In genomic region chr10:12941966-12942365, GRCh38 we compare ENCODE assay signal across 27 cellular contexts. TPM values are rescaled to one million over a fixed set of nuclear protein-coding genes. Genes with fewer than 3 reads are reported as not detected.
DNase-seq lines count a peak whose midpoint lies in the region; ATAC-seq and TF ChIP-seq lines count a peak whose summit lies in the region.
"Had no signal": no experiment of that assay in that cellular context is flagged by ENCODE, and none has a peak within 500 bp of the region (broad histone marks: within the 10 kb centered on the region; RNA-seq: fewer than 3 reads in every experiment).

No MANE protein-coding gene starts in this region.

- no peak overlapping the region for H3K27ac Mint-ChIP-seq in H9
- H3K27ac Mint-ChIP-seq: CD4-positive, alpha-beta memory T cell; IgD-negative memory B cell had no signal

- TF ChIP-seq CTCF in choroid plexus epithelial cell (conservative IDR thresholded peaks at IDR 0.05; ENCODE audit: low read depth, low read length), result no peak
- no peak for TF ChIP-seq CTCF in fibroblast of the aortic adventitia (IDR thresholded peaks at IDR 0.05; ENCODE audit: insufficient read depth, low read length)
- TF ChIP-seq CTCF in H9 (conservative IDR thresholded peaks at IDR 0.05), result no peak

- no peak overlapping the region for H3K4me2 ChIP-seq in H9 (ENCODE audit: insufficient read depth, insufficient read length, low read length)
- H3K4me2 ChIP-seq: BLaER1 treated with 17β-estradiol and CSF1 and Interleukin-3, amounts not matched to agents 10 nM and 100 nM; KMS-11; PC-9 had no signal

- H3K4me1 ChIP-seq in ACC112 (ENCODE audit: control insufficient read depth, insufficient read depth, low read length, unreplicated experiment) (peaks cover 14% of the 10 kb centered on the region), H9 (ENCODE audit: insufficient read depth, low read length) (no peaks in the 10 kb centered on the region)

- peak; percentile 55 for DNase-seq in choroid plexus epithelial cell (ENCODE audit: low read depth)
- peak; percentile 18 for DNase-seq in fibroblast of the aortic adventitia (ENCODE audit: low read depth)
- DNase-seq in stromal cell of bone marrow (ENCODE audit: low read depth), result peak; percentile 31
- DNase-seq in left ventricle myocardium superior, result no peak
- no peak for DNase-seq in SK-N-DZ (ENCODE audit: low spot score)
- DNase-seq in H9, result no peak
- DNase-seq: 8988T; AML-193; CD4-positive, alpha-beta memory T cell; COR-L47; GOT3; HCEC 1CT; MM.1S; NCI-H1694; NCI-H2029 treated with DMSO at 0.1 percent for 48 hours; NCI-H2227 treated with DMSO at 0.1 percent for 48 hours; NCI-H526 treated with DMSO at 0.1 percent for 48 hours; PC-9; Right ventricle myocardium superior had no signal

- H3K27me3 ChIP-seq in ACC112 (ENCODE audit: insufficient read depth, low read length) (no peaks in the 10 kb centered on the region), H9 (ENCODE audit: insufficient read depth, low read length) (peaks cover 2% of the 10 kb centered on the region; the same call in 1 of the 2 replicates)
- H3K27me3 ChIP-seq: BLaER1 treated with 17β-estradiol and CSF1 and Interleukin-3, amounts not matched to agents 10 nM and 100 nM; SJSA1 had no signal

- no peak overlapping the region for H2BK12ac ChIP-seq in H9 (ENCODE audit: insufficient read length, low read depth, low read length)

- H3K27ac ChIP-seq in ACC112 (ENCODE audit: low read depth, low read length) (no peak overlapping the region), H9 (ENCODE audit: insufficient read length, low read depth, low read length) (no peak overlapping the region)
- H3K27ac ChIP-seq: BLaER1 treated with 17β-estradiol and CSF1 and Interleukin-3, amounts not matched to agents 10 nM and 100 nM; KMS-11; PC-9; SJSA1 had no signal

- H2AFZ ChIP-seq in ACC112 (ENCODE audit: low read length, unreplicated experiment), result no peak overlapping the region
- no peak overlapping the region for H2AFZ ChIP-seq in H9 (ENCODE audit: low read length)
- H2AFZ ChIP-seq: PC-9 had no signal

- no peak overlapping the region for H3K56ac ChIP-seq in H9 (ENCODE audit: insufficient read length, low read depth, low read length)

- intact Hi-C loops in left ventricle myocardium superior (cut with micrococcal nuclease), result no loop called here

- no peak overlapping the region for H3K4me3 Mint-ChIP-seq in H9
- H3K4me3 Mint-ChIP-seq: CD4-positive, alpha-beta memory T cell; IgD-negative memory B cell had no signal

- no peaks in the 10 kb centered on the region for H4K20me1 ChIP-seq in H9 (ENCODE audit: control insufficient read depth, insufficient read depth, insufficient read length)
- H4K20me1 ChIP-seq: BLaER1 treated with 17β-estradiol and CSF1 and Interleukin-3, amounts not matched to agents 10 nM and 100 nM had no signal

- no peak overlapping the region for H4K5ac ChIP-seq in H9 (ENCODE audit: insufficient read length, low read depth, low read length)

- H3K9me3 Mint-ChIP-seq in H9, result peaks cover 10% of the 10 kb centered on the region in 2 experiments; a peak in 3 of 5 replicates

- peaks cover 21 to 22% of the 10 kb centered on the region in 2 experiments for H3K4me1 Mint-ChIP-seq in H9
- H3K4me1 Mint-ChIP-seq: CD4-positive, alpha-beta memory T cell had no signal

- H3K4me3 ChIP-seq in ACC112 (ENCODE audit: low read depth, low read length) (0 out of 2 replicates have a peak overlapping the region, but pooled peaks have one; percentile 42), choroid plexus epithelial cell (ENCODE audit: low read depth, low read length) (no peak overlapping the region), fibroblast of the aortic adventitia (ENCODE audit: low read depth, low read length) (no peak overlapping the region)
- H3K4me3 ChIP-seq: BLaER1 treated with 17β-estradiol and CSF1 and Interleukin-3, amounts not matched to agents 10 nM and 100 nM; PC-9; SJSA1 had no signal

- H4K8ac ChIP-seq in H9 (replicated peaks; ENCODE audit: insufficient read length, low read depth, low read length), result no peak overlapping the region

- H3K23ac ChIP-seq in H9 (ENCODE audit: insufficient read length, low read depth, low read length), result no peak overlapping the region

- no CpG with 5 or more reads among the region's 1 CpG for WGBS in H9 (ENCODE audit: extremely low coverage, insufficient read length, low lambda C conversion rate)

- H2AK5ac ChIP-seq in H9 (ENCODE audit: insufficient read length, low read length), result no peak overlapping the region

- H3K79me1 ChIP-seq in H9 (ENCODE audit: insufficient read depth, low read depth, low read length, poor library complexity, severe bottlenecking), result no peaks in the 10 kb centered on the region

- H2BK120ac ChIP-seq in H9 (ENCODE audit: low read depth, low read length, poor library complexity, severe bottlenecking), result no peak overlapping the region

- peaks cover 2 to 23% (median 8%) of the 10 kb centered on the region in 3 experiments; a peak in 4 of 7 replicates for H3K36me3 Mint-ChIP-seq in H9 (ENCODE audit: insufficient read depth in 1 of 3, low read depth in 3 of 3)
- H3K36me3 Mint-ChIP-seq: CD4-positive, alpha-beta memory T cell; IgD-negative memory B cell had no signal

- H3K14ac ChIP-seq in H9 (ENCODE audit: insufficient read depth, low read length), result no peak overlapping the region

- no peaks in the 10 kb centered on the region for H3K36me3 ChIP-seq in ACC112 (ENCODE audit: insufficient read depth, low read length)
- H3K36me3 ChIP-seq: BLaER1 treated with 17β-estradiol and CSF1 and Interleukin-3, amounts not matched to agents 10 nM and 100 nM; SJSA1 had no signal

- no peak overlapping the region for H3K9ac ChIP-seq in H9 (ENCODE audit: extremely low read depth, insufficient read length, low read length)
- H3K9ac ChIP-seq: BLaER1 treated with 17β-estradiol and CSF1 and Interleukin-3, amounts not matched to agents 10 nM and 100 nM; KMS-11 had no signal

- no peak overlapping the region for H4K91ac ChIP-seq in H9 (ENCODE audit: insufficient read length, low read depth, low read length)

- H3K27me3 Mint-ChIP-seq in H9 (ENCODE audit: low read depth), result no peaks in the 10 kb centered on the region; the same call in 1 of the 2 replicates

- H3K4ac ChIP-seq in H9 (ENCODE audit: low read depth, low read length), result no peak overlapping the region

- H3K79me2 ChIP-seq in ACC112 (ENCODE audit: control insufficient read depth, insufficient read depth, low read length, unreplicated experiment) (no peaks in the 10 kb centered on the region), H9 (ENCODE audit: insufficient read depth, low read length) (no peaks in the 10 kb centered on the region)

- no peaks in the 10 kb centered on the region for H3K23me2 ChIP-seq in H9 (ENCODE audit: insufficient read length, low read depth, low read length, poor library complexity, severe bottlenecking)

- no peak overlapping the region for H2BK5ac ChIP-seq in H9 (ENCODE audit: insufficient read length, low read length)

- H2BK15ac ChIP-seq in H9 (ENCODE audit: low read depth, low read length), result no peak overlapping the region

- no peak overlapping the region for H3T11ph ChIP-seq in H9 (ENCODE audit: low read length)

- H3K9me3 ChIP-seq in H9 (ENCODE audit: control insufficient read depth, low read depth, low read length), result no peaks in the 10 kb centered on the region
- H3K9me3 ChIP-seq: SJSA1 had no signal

- no peak for ATAC-seq in left ventricle myocardium superior
- ATAC-seq in GM19463 (IDR thresholded peaks at IDR 0.05; ENCODE audit: unreplicated experiment), result no peak

- no peak overlapping the region for H2BK20ac ChIP-seq in H9 (ENCODE audit: low read depth, low read length, poor library complexity, severe bottlenecking)

- H3K18ac ChIP-seq in H9 (ENCODE audit: insufficient read length, low read depth, low read length), result no peak overlapping the region

RNA-seq across cellular contexts. Expression of gene CCDC3, which starts 59.5 kb away (rescaled TPM):
- total RNA-seq in fibroblast of the aortic adventitia (ENCODE audit: low replicate concordance) (0.25 and 3.9 TPM in 2 replicates), left ventricle myocardium superior (2.4 TPM), H9 (2021) (2.3 and 2.4 TPM in 2 replicates)
- polyA plus RNA-seq in SK-N-DZ (2014; cell fraction: cytosol; rRNA removed), result 10.5 and 11.5 TPM in 2 replicates
- polyA plus RNA-seq in SK-N-DZ (2014; cell fraction: nucleus; rRNA removed), result 4.8 and 5.1 TPM in 2 replicates
- total RNA-seq: CD4-positive, alpha-beta memory T cell; G401; PC-9; RPMI7951 had no signal
- polyA plus RNA-seq: CD4-positive, alpha-beta memory T cell; IgD-negative memory B cell had no signal

Comparison
In these comparisons a context has a peak if more than half of its experiments do, and no peak if none do; other contexts are left out.
1. DNase-seq: peak in choroid plexus epithelial cell (single experiment), fibroblast of the aortic adventitia (single experiment) and stromal cell of bone marrow (single experiment); none in left ventricle myocardium superior (single experiment), SK-N-DZ (single experiment) and H9 (single experiment).